In the genomic region with DNA sequence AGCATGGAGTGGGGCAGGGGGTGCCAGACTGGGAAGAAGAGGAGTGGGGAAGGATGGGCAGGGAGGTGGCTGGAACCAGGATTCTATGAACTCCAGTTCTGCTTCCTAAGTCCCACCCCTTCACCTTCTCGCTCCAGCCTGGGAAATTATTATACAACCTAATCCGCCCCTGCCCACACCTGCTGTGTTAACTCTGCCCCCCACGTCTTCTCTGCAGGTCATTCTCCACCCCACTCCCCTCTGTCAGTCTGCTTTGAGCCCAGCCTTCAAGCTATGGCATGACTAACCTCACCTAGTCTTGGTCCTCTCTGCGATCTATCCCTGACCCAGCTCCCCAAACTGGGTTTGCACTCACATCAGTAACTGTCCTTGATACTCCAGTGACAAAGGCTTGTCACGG, we compare ENCODE assay signal across 17 cellular contexts. TPM values are rescaled to one million over a fixed set of nuclear protein-coding genes. Genes with fewer than 3 reads are reported as not detected.
A peak's percentile ranks its signal among the peaks of the same experiment; 100 is the strongest.
DNase-seq lines count a peak whose midpoint lies in the region; ATAC-seq and TF ChIP-seq lines count a peak whose summit lies in the region.
"Had no signal": no experiment of that assay in that cellular context is flagged by ENCODE, and none has a peak within 500 bp of the region (broad histone marks: within the 10 kb centered on the region; RNA-seq: fewer than 3 reads in every experiment).

No MANE protein-coding gene starts in this region.

- H3K36me3 ChIP-seq in HEK293 (ENCODE audit: control insufficient read depth in 2 of 2, insufficient read depth in 1 of 2, low read length in 2 of 2), result peaks cover 0 to 7% of the 10 kb centered on the region in 2 experiments; a peak in 1 of 3 replicates
- no peaks in the 10 kb centered on the region for H3K36me3 ChIP-seq in mesenchymal stem cell (ENCODE audit: control insufficient read depth in 1 of 2, insufficient read depth in 2 of 2, low read depth in 1 of 2, low read length in 2 of 2)
- peaks cover 49 to 56% of the 10 kb centered on the region in 2 experiments for H3K36me3 ChIP-seq in trophoblast cell (ENCODE audit: control insufficient read depth in 1 of 2, insufficient read depth in 2 of 2, low read length in 2 of 2)
- H3K36me3 ChIP-seq: BLaER1 treated with 17β-estradiol and CSF1 and Interleukin-3, amounts not matched to agents 10 nM and 100 nM had no signal

- H3K27ac ChIP-seq in HEK293 (ENCODE audit: extremely low read depth, low read depth, low read length), result no peak overlapping the region
- no peak overlapping the region for H3K27ac ChIP-seq in mesenchymal stem cell (ENCODE audit: low read length, poor library complexity, severe bottlenecking)
- H3K27ac ChIP-seq in trophoblast cell (ENCODE audit: low read depth, low read length), result no peak overlapping the region
- H3K27ac ChIP-seq: BLaER1 treated with 17β-estradiol and CSF1 and Interleukin-3, amounts not matched to agents 10 nM and 100 nM had no signal

- no peaks in the 10 kb centered on the region for H3K9me3 Mint-ChIP-seq in activated T-cell treated with anti-CD3 and anti-CD28 coated beads, Interleukin-2, amount 50 U/mL, for 72 hours

- CTCF ChIA-PET in HEK293 (lab: Yijun Ruan, JAX), result interaction anchor here (0.7 to 8.1 kb wide), 7 partner anchors 16 to 102 kb away, joined by 3 to 164 read pairs (median 10); partner anchors contain the start of gene PLEKHA6

- H3K14ac ChIP-seq in mesenchymal stem cell (ENCODE audit: low read length in 2 of 2) (no peak overlapping the region), trophoblast cell (ENCODE audit: low read length) (no peak overlapping the region)

- H2BK120ac ChIP-seq in mesenchymal stem cell (ENCODE audit: low read depth, low read length), result no peak overlapping the region
- H2BK120ac ChIP-seq in trophoblast cell (ENCODE audit: insufficient read depth, low read length, poor library complexity), result no peak overlapping the region

- no peak overlapping the region for H4K8ac ChIP-seq in mesenchymal stem cell (ENCODE audit: low read length)
- H4K8ac ChIP-seq in trophoblast cell (ENCODE audit: low read depth, low read length), result no peak overlapping the region

- peaks cover 28 to 43% of the 10 kb centered on the region in 2 experiments for H3K27me3 ChIP-seq in mesenchymal stem cell (ENCODE audit: control insufficient read depth in 1 of 2, insufficient read depth in 1 of 2, low read length in 2 of 2)
- no peaks in the 10 kb centered on the region for H3K27me3 ChIP-seq in trophoblast cell (ENCODE audit: insufficient read depth, low read length)
- H3K27me3 ChIP-seq: BLaER1 treated with 17β-estradiol and CSF1 and Interleukin-3, amounts not matched to agents 10 nM and 100 nM had no signal

- TF ChIP-seq CTCF in HEK293 (tag by site-specific recombination; IDR thresholded peaks at IDR 0.05), result no peak

- H3K4me3 Mint-ChIP-seq in activated T-cell treated with anti-CD3 and anti-CD28 coated beads, Interleukin-2, amount 50 U/mL, for 72 hours, result no peak overlapping the region
- H3K4me3 Mint-ChIP-seq: CD4-positive, CD25-positive, alpha-beta regulatory T cell had no signal

- H2AFZ ChIP-seq in mesenchymal stem cell (ENCODE audit: low read depth, low read length) (no peak overlapping the region), trophoblast cell (ENCODE audit: insufficient read depth, low read length, poor library complexity) (no peak overlapping the region)

- H3K23ac ChIP-seq in mesenchymal stem cell (ENCODE audit: low read length in 2 of 2) (no peak overlapping the region), trophoblast cell (ENCODE audit: low read length) (no peak overlapping the region)

- no peak for ATAC-seq in activated T-cell treated with anti-CD3 and anti-CD28 coated beads, Interleukin-2, amount 50 U/mL, for 72 hours (replicated peaks in 1 of 2)
- no peak for ATAC-seq in GM21360 (IDR thresholded peaks at IDR 0.05; ENCODE audit: unreplicated experiment)

- H3K36me3 Mint-ChIP-seq in activated T-cell treated with anti-CD3 and anti-CD28 coated beads, Interleukin-2, amount 50 U/mL, for 72 hours (ENCODE audit: insufficient read depth in 2 of 2), result no peaks in the 10 kb centered on the region
- H3K36me3 Mint-ChIP-seq: CD4-positive, CD25-positive, alpha-beta regulatory T cell had no signal

- POLR2A ChIA-PET in HEK293 (lab: Yijun Ruan, JAX), result no interaction called here

- H2BK5ac ChIP-seq in mesenchymal stem cell (ENCODE audit: low read depth, low read length, poor library complexity, severe bottlenecking) (no peak overlapping the region), trophoblast cell (ENCODE audit: low read depth, low read length, poor library complexity) (no peak overlapping the region)

- H3K9me3 ChIP-seq in HEK293 (ENCODE audit: control insufficient read depth, insufficient read depth, low read depth, low read length), result no peaks in the 10 kb centered on the region
- H3K9me3 ChIP-seq in mesenchymal stem cell (ENCODE audit: control insufficient read depth, low read length), result no peaks in the 10 kb centered on the region
- H3K9me3 ChIP-seq in trophoblast cell (ENCODE audit: insufficient read depth, low read depth, low read length), result no peaks in the 10 kb centered on the region
- H3K9me3 ChIP-seq: BLaER1 treated with 17β-estradiol and CSF1 and Interleukin-3, amounts not matched to agents 10 nM and 100 nM had no signal

- H3K4me1 Mint-ChIP-seq in activated T-cell treated with anti-CD3 and anti-CD28 coated beads, Interleukin-2, amount 50 U/mL, for 72 hours (ENCODE audit: low read depth), result no peaks in the 10 kb centered on the region
- H3K4me1 Mint-ChIP-seq: CD4-positive, CD25-positive, alpha-beta regulatory T cell had no signal

- H3K4me2 ChIP-seq in mesenchymal stem cell (ENCODE audit: low read length, poor library complexity, severe bottlenecking), result no peak overlapping the region
- H3K4me2 ChIP-seq in trophoblast cell (ENCODE audit: low read length), result no peak overlapping the region
- H3K4me2 ChIP-seq: BLaER1 treated with 17β-estradiol and CSF1 and Interleukin-3, amounts not matched to agents 10 nM and 100 nM had no signal

- H3K9ac ChIP-seq in mesenchymal stem cell (ENCODE audit: low read length) (no peak overlapping the region), trophoblast cell (ENCODE audit: low read length) (peak overlapping the region; percentile 9)
- H3K9ac ChIP-seq: BLaER1 treated with 17β-estradiol and CSF1 and Interleukin-3, amounts not matched to agents 10 nM and 100 nM had no signal

- peaks cover 7% of the 10 kb centered on the region; the same call in 1 of the 2 replicates for H3K4me1 ChIP-seq in HEK293 (ENCODE audit: control insufficient read depth, insufficient read depth, low read length)
- peaks cover 1% of the 10 kb centered on the region for H3K4me1 ChIP-seq in mesenchymal stem cell (ENCODE audit: control insufficient read depth, insufficient read depth, low read depth, low read length)
- H3K4me1 ChIP-seq in trophoblast cell (ENCODE audit: control insufficient read depth in 1 of 2, insufficient read depth in 2 of 2, low read length in 2 of 2), result peaks cover 0 to 18% of the 10 kb centered on the region in 2 experiments

- WGBS in mesenchymal stem cell, result 92% methylated on average over 5 of the region's 5 CpGs
- no CpG with 5 or more reads among the region's 5 CpGs for WGBS in trophoblast cell (ENCODE audit: extremely low coverage, insufficient coverage, insufficient read length)

- H4K91ac ChIP-seq in mesenchymal stem cell (ENCODE audit: low read length) (peak overlapping the region; percentile 55), trophoblast cell (ENCODE audit: low read depth, low read length) (no peak overlapping the region)

- H3K27me3 Mint-ChIP-seq in activated T-cell treated with anti-CD3 and anti-CD28 coated beads, Interleukin-2, amount 50 U/mL, for 72 hours (ENCODE audit: low read depth), result no peaks in the 10 kb centered on the region

- H3K18ac ChIP-seq in mesenchymal stem cell (ENCODE audit: low read depth in 1 of 2, low read length in 2 of 2) (no peak overlapping the region), trophoblast cell (ENCODE audit: low read length) (no peak overlapping the region)

- H3K4ac ChIP-seq in mesenchymal stem cell (ENCODE audit: low read depth in 1 of 2, low read length in 2 of 2), result no peak overlapping the region
- H3K4ac ChIP-seq in trophoblast cell (ENCODE audit: low read depth, low read length), result no peak overlapping the region

- H3K4me3 ChIP-seq in HEK293 (ENCODE audit: low read depth, low read length) (no peak overlapping the region), mesenchymal stem cell (ENCODE audit: insufficient read depth in 1 of 2, low read depth in 1 of 2, low read length in 2 of 2) (no peak overlapping the region), trophoblast cell (ENCODE audit: low read depth, low read length) (no peak overlapping the region)
- H3K4me3 ChIP-seq: BLaER1 treated with 17β-estradiol and CSF1 and Interleukin-3, amounts not matched to agents 10 nM and 100 nM had no signal

- H2BK12ac ChIP-seq in mesenchymal stem cell (ENCODE audit: low read length in 2 of 2) (peak overlapping the region in 1 of 2 experiments; percentile 33), trophoblast cell (ENCODE audit: low read length) (no peak overlapping the region)

- no peak overlapping the region for H4K12ac ChIP-seq in trophoblast cell (ENCODE audit: low read depth, low read length)

- H3K79me1 ChIP-seq in mesenchymal stem cell (replicated peaks; ENCODE audit: low read length, poor library complexity, severe bottlenecking), result no peaks in the 10 kb centered on the region
- H3K79me1 ChIP-seq in trophoblast cell (ENCODE audit: low read length), result no peaks in the 10 kb centered on the region

- peak overlapping the region; percentile 71 for H3K27ac Mint-ChIP-seq in activated T-cell treated with anti-CD3 and anti-CD28 coated beads, Interleukin-2, amount 50 U/mL, for 72 hours
- H3K27ac Mint-ChIP-seq: CD4-positive, CD25-positive, alpha-beta regulatory T cell had no signal

- H2BK15ac ChIP-seq in mesenchymal stem cell (ENCODE audit: low read depth, poor library complexity, severe bottlenecking), result no peak overlapping the region

- no peak for DNase-seq in activated T-cell treated with anti-CD3 and anti-CD28 coated beads, Interleukin-2, amount 50 U/mL, for 72 hours
- DNase-seq in activated T-cell treated with anti-CD3 and anti-CD28 coated beads for 4 hours (no peak), mesenchymal stem cell (no peak), trophoblast cell (no peak), NCI-H1694 (lab: John Stamatoyannopoulos, UW) (no peak), HuH-7.5 (ENCODE audit: low spot score) (no peak)
- DNase-seq: ACHN; Calu3; CD4-positive, CD25-positive, alpha-beta regulatory T cell; DMS 273 treated with DMSO at 0.1 percent for 48 hours; HCEC 1CT had no signal

- no peak overlapping the region for H2AK5ac ChIP-seq in mesenchymal stem cell (ENCODE audit: low read length, severe bottlenecking)
- no peak overlapping the region for H2AK5ac ChIP-seq in trophoblast cell (ENCODE audit: low read length)

- no peaks in the 10 kb centered on the region for H3K79me2 ChIP-seq in trophoblast cell (ENCODE audit: control insufficient read depth, insufficient read depth, low read length, poor library complexity)

RNA-seq across cellular contexts. Expression of gene GOLT1A, which starts 46.0 kb away (rescaled TPM):
- total RNA-seq in activated T-cell treated with anti-CD3 and anti-CD28 coated beads, Interleukin-2, amount 50 U/mL, for 72 hours, result under 1 TPM; 0.58 to 0.76 TPM
- polyA plus RNA-seq in mesenchymal stem cell (2013, experiment 1 of 2), result not detected
- not detected for polyA plus RNA-seq in mesenchymal stem cell (2013, experiment 2 of 2)
- 0.74 and 0.76 TPM in 2 replicates for polyA plus RNA-seq in trophoblast cell (2013)
- total RNA-seq: A172; CD4-positive, CD25-positive, alpha-beta regulatory T cell; Daoy; H4 had no signal
- polyA plus RNA-seq: CD4-positive, CD25-positive, alpha-beta regulatory T cell had no signal
